Comparison of ENCODE assay signal across 11 cellular contexts in the genomic region with DNA sequence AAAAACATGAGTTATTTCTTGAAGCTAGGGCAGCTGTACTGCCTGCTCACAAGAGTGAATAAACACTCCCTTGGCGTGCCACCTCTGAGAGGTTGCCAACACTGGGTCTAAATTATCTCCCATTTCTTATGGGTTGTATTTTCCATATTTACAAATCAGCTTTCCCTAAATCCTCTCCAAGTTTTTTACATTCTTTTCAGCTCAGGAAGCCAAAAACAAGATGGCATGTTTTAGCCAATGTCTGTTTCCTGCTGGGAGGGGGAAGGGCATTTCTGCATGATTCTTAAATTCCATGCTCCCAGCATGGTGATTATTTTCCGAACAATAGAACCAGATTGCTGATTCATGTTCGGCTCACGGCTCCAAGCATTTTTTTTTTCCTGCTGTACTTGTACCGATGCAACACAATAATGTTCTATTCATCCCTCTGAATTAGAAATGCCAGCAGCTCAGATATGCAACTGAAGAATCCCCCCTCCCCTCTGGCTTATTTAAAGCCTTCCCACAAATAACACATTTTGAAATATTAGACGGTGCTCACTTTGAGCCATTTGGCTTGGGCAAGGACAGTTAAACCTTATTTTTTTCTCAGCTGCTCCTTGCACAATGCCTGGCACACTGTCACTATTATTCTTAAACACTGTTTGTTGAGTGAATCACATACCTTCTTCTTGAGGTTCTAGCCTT.
DNase-seq lines count a peak whose midpoint lies in the region; ATAC-seq, FAIRE-seq and TF ChIP-seq lines count a peak whose summit lies in the region.
"Had no signal": no experiment of that assay in that cellular context is flagged by ENCODE, and none has a peak within 500 bp of the region (broad histone marks: within the 10 kb centered on the region; RNA-seq: fewer than 3 reads in every experiment).

No MANE protein-coding gene starts in this region.

- H3K9me3 ChIP-seq in RWPE2 (ENCODE audit: severe bottlenecking), result no peaks in the 10 kb centered on the region

- no peak for TF ChIP-seq POLR2A in H54 (IDR thresholded peaks at IDR 0.05; ENCODE audit: low read depth, low read length)

- FAIRE-seq in H54 (lab: Jason Lieb, UNC), result no peak
- no peak for FAIRE-seq in HTR-8/SVneo (lab: Jason Lieb, UNC)
- FAIRE-seq: TTC549 had no signal

- no peaks in the 10 kb centered on the region for H3K27me3 ChIP-seq in RWPE2 (ENCODE audit: insufficient read depth, poor library complexity, severe bottlenecking)

- peaks cover 20% of the 10 kb centered on the region for H3K4me1 ChIP-seq in RWPE2 (ENCODE audit: insufficient read depth, poor library complexity, severe bottlenecking)

- H3K27ac ChIP-seq in RWPE2 (ENCODE audit: poor library complexity, severe bottlenecking), result peak overlapping the region; percentile 77

- ATAC-seq in RWPE2 (ENCODE audit: low read depth), result peak; percentile 64
- no peak for ATAC-seq in GM19351 (IDR thresholded peaks at IDR 0.05; ENCODE audit: unreplicated experiment)

- no peaks in the 10 kb centered on the region for H3K36me3 ChIP-seq in RWPE2 (ENCODE audit: low read depth)

- H3K27ac Mint-ChIP-seq in glutamatergic neuron (ENCODE audit: unreplicated experiment), result no peak overlapping the region
- H3K27ac Mint-ChIP-seq: IgD-negative memory B cell had no signal

- no peaks in the 10 kb centered on the region for H3K36me3 Mint-ChIP-seq in glutamatergic neuron (ENCODE audit: unreplicated experiment)

- no peak overlapping the region for H3K4me3 ChIP-seq in RWPE2 (ENCODE audit: severe bottlenecking)

- TF ChIP-seq CTCF in RWPE2 (IDR thresholded peaks at IDR 0.05; ENCODE audit: poor library complexity, severe bottlenecking), result no peak
- no peak for TF ChIP-seq CTCF in glutamatergic neuron (IDR thresholded peaks at IDR 0.05; ENCODE audit: partially characterized antibody, unreplicated experiment)

- no peaks in the 10 kb centered on the region for H3K27me3 Mint-ChIP-seq in glutamatergic neuron (ENCODE audit: unreplicated experiment)

- H3K4me1 Mint-ChIP-seq in glutamatergic neuron (ENCODE audit: low read depth, unreplicated experiment), result no peaks in the 10 kb centered on the region
- H3K4me1 Mint-ChIP-seq: central memory CD8-positive, alpha-beta T cell; IgD-negative memory B cell had no signal

- H3K9me3 Mint-ChIP-seq in glutamatergic neuron (ENCODE audit: unreplicated experiment), result no peaks in the 10 kb centered on the region
- H3K9me3 Mint-ChIP-seq: central memory CD8-positive, alpha-beta T cell; IgD-negative memory B cell had no signal

- DNase-seq in H54 (ENCODE audit: insufficient read length, low spot score), result peak; percentile 7
- DNase-seq in RWPE2 (ENCODE audit: low spot score), result no peak
- DNase-seq in fibroblast of gingiva (ENCODE audit: low read depth), result peak; percentile 95
- peak; percentile 55 for DNase-seq in retina
- DNase-seq in NAMALWA (ENCODE audit: low spot score), result no peak
- DNase-seq in glutamatergic neuron, result no peak
- no peak for DNase-seq in HTR-8/SVneo (ENCODE audit: insufficient read length, low spot score)

- no peak overlapping the region for H3K4me3 Mint-ChIP-seq in glutamatergic neuron (ENCODE audit: unreplicated experiment)
- H3K4me3 Mint-ChIP-seq: central memory CD8-positive, alpha-beta T cell; IgD-negative memory B cell had no signal

Comparison
In these comparisons a context has a peak if more than half of its experiments do, and no peak if none do; other contexts are left out.
1. DNase-seq: peak in H54 (single experiment), fibroblast of gingiva (single experiment) and retina (single experiment); none in RWPE2 (single experiment), NAMALWA (single experiment), glutamatergic neuron (single experiment) and HTR-8/SVneo (single experiment).